8 cellular contexts compared by ENCODE assay signal in the genomic region with DNA sequence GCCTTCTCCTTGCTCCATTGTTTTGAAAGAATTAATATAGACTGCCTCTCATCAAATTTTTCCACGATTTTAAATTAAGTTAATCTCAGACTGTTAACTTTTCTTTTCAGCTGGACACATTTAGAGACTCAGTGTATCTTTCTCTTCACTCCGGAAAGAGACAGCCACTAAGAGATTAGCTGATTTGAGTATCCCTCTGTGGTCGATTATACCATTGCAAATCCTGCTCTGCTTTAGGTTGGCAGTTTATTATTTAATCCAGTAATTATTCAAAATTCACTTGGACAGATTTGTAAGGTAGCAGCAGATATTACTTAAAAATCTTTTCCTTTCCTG. TPM values are rescaled to one million over a fixed set of nuclear protein-coding genes. Genes with fewer than 3 reads are reported as not detected.
DNase-seq lines count a peak whose midpoint lies in the region; ATAC-seq and FAIRE-seq lines count a peak whose summit lies in the region.

No MANE protein-coding gene starts in this region.

- peaks cover 8% of the 10 kb centered on the region for H3K27me3 Mint-ChIP-seq in T-helper 2 cell treated with Interferon-gamma antibody and Interleukin-4, amounts not matched to agents 5 μg/mL and 100 μg/mL, for 36 hours (ENCODE audit: low read depth)

- 0 to 4% (median 2%) methylated on average over 3 of the region's 3 CpGs for WGBS in small intestine, 3 donors

- H3K27me3 ChIP-seq in H7 (ENCODE audit: control insufficient read depth, insufficient read depth, low read length), result no peaks in the 10 kb centered on the region; the same call in 1 of the 2 replicates
- no peaks in the 10 kb centered on the region for H3K27me3 ChIP-seq in small intestine (ENCODE audit: control insufficient read depth in 2 of 2, insufficient read depth in 2 of 2, low read length in 2 of 2)

- no peaks in the 10 kb centered on the region for H3K9me3 Mint-ChIP-seq in T-helper 2 cell treated with Interferon-gamma antibody and Interleukin-4, amounts not matched to agents 5 μg/mL and 100 μg/mL, for 36 hours

- H3K4me3 ChIP-seq in H7 (ENCODE audit: insufficient read depth, low read depth, low read length), result peak overlapping the region; percentile 96
- peak overlapping the region in 1 of 2 donors; percentile 94 for H3K4me3 ChIP-seq in small intestine (ENCODE audit: low read depth in 1 of 2, low read length in 2 of 2)

- H3K36me3 Mint-ChIP-seq in T-helper 2 cell treated with Interferon-gamma antibody and Interleukin-4, amounts not matched to agents 5 μg/mL and 100 μg/mL, for 36 hours (ENCODE audit: low read depth), result peaks cover 15% of the 10 kb centered on the region

- H3K4me3 Mint-ChIP-seq in T-helper 2 cell treated with Interferon-gamma antibody and Interleukin-4, amounts not matched to agents 5 μg/mL and 100 μg/mL, for 36 hours, result peak overlapping the region; percentile 98

- H3K36me3 ChIP-seq in H7 (replicated peaks; ENCODE audit: control insufficient read depth, insufficient read depth, low read length) (peaks cover 2% of the 10 kb centered on the region; the same call in 1 of the 2 replicates), small intestine (ENCODE audit: control insufficient read depth in 2 of 2, insufficient read depth in 2 of 2, low read length in 2 of 2) (no peaks in the 10 kb centered on the region)

- H3K9me3 ChIP-seq in small intestine (ENCODE audit: control insufficient read depth, low read depth), result no peaks in the 10 kb centered on the region

- H3K4me1 Mint-ChIP-seq in T-helper 2 cell treated with Interferon-gamma antibody and Interleukin-4, amounts not matched to agents 5 μg/mL and 100 μg/mL, for 36 hours (ENCODE audit: low read depth), result peaks cover 29% of the 10 kb centered on the region

- no peaks in the 10 kb centered on the region for H3K4me1 ChIP-seq in small intestine (ENCODE audit: control insufficient read depth in 2 of 2, insufficient read depth in 1 of 2, low read depth in 1 of 2, low read length in 1 of 2)

- peak overlapping the region; percentile 63 to 64 for H3K27ac ChIP-seq in small intestine (ENCODE audit: low read depth in 1 of 2, low read length in 1 of 2)

- DNase-seq in H7 (no peak), frontal cortex (ENCODE audit: low spot score in 2 of 2) (peak; percentile 7 to 22), small intestine (no peak), activated gamma-delta T cell (lab: John Stamatoyannopoulos, UW) (no peak), NCI-H187 treated with DMSO at 0.1 percent for 48 hours (lab: John Stamatoyannopoulos, UW) (no peak)
- no peak for DNase-seq in T-helper 2 cell treated with Interferon-gamma antibody and Interleukin-4, amounts not matched to agents 5 μg/mL and 100 μg/mL, for 36 hours (ENCODE audit: low spot score)
- no peak for DNase-seq in effector CD8-positive, alpha-beta T cell (lab: John Stamatoyannopoulos, UW)

- no peak for ATAC-seq in HG03571 (IDR thresholded peaks at IDR 0.05; ENCODE audit: unreplicated experiment)

- H3K27ac Mint-ChIP-seq in T-helper 2 cell treated with Interferon-gamma antibody and Interleukin-4, amounts not matched to agents 5 μg/mL and 100 μg/mL, for 36 hours, result peak overlapping the region; percentile 100

- FAIRE-seq in frontal cortex (lab: Jason Lieb, UNC), result no peak
- FAIRE-seq in small intestine (lab: Jason Lieb, UNC), result no peak

RNA-seq across cellular contexts. Expression of a gene that starts 0.6 kb away (rescaled TPM):
- 37.1 and 55.0 TPM in 2 replicates for total RNA-seq in H7 (2014; rRNA removed; shearing (Covaris generic))
- 187 TPM for total RNA-seq in frontal cortex
- polyA plus RNA-seq in small intestine, result 100 to 1,000 TPM in 1 of 3 donors, 10 to 100 TPM in 2; 82.1 to 142 (median 99.4) TPM

RNA-seq across cellular contexts. Expression of a gene that starts 29.2 kb away (rescaled TPM):
- total RNA-seq in H7 (2014; rRNA removed; shearing (Covaris generic)), result 0.52 and 0.90 TPM in 2 replicates
- 9.8 TPM for total RNA-seq in frontal cortex
- 10 to 100 TPM in 2 of 3 donors, 1 to 10 TPM in 1; 6.3 to 14.1 (median 13.5) TPM for polyA plus RNA-seq in small intestine

RNA-seq across cellular contexts. Expression of a gene that starts 48.0 kb away (rescaled TPM):
- total RNA-seq in H7 (2014; rRNA removed; shearing (Covaris generic)), result 4.5 and 5.7 TPM in 2 replicates
- total RNA-seq in frontal cortex, result 4.1 TPM
- 10 to 100 TPM; 10.6 to 16.1 (median 15.9) TPM for polyA plus RNA-seq in small intestine

RNA-seq across cellular contexts. Expression of a gene that starts 48.1 kb away (rescaled TPM):
- 11.9 and 22.3 TPM in 2 replicates for total RNA-seq in H7 (2014; rRNA removed; shearing (Covaris generic))
- 26.5 TPM for total RNA-seq in frontal cortex
- polyA plus RNA-seq in small intestine, result 1 to 10 TPM; 1.6 to 3.4 (median 2.2) TPM

Comparison
In these comparisons a context has a peak if more than half of its experiments do, and no peak if none do; other contexts are left out.
1. DNase-seq: peak in frontal cortex (2 of 2); none in H7 (single experiment), T-helper 2 cell treated with Interferon-gamma antibody and Interleukin-4, amounts not matched to agents 5 μg/mL and 100 μg/mL, for 36 hours (single experiment), small intestine (single experiment), activated gamma-delta T cell (single experiment), NCI-H187 treated with DMSO at 0.1 percent for 48 hours (single experiment) and effector CD8-positive, alpha-beta T cell (single experiment).